ENCODE assay signal across 37 cellular contexts in genomic region chr6:109912136-109912535, GRCh38.
"Had no signal": no experiment of that assay in that cellular context is flagged by ENCODE, and none has a peak within 500 bp of the region (broad histone marks: within the 10 kb centered on the region; RNA-seq: fewer than 3 reads in every experiment).

No MANE protein-coding gene starts in this region.

- H3K4me3 Mint-ChIP-seq: activated B cell treated with CpG ODN at 0.5 μM for 24 hours; activated CD8-positive, alpha-beta T cell treated with anti-CD3 and anti-CD28 coated beads for 36 hours; activated naive CD4-positive, alpha-beta T cell treated with anti-CD3 and anti-CD28 coated beads for 36 hours; activated naive CD4-positive, alpha-beta T cell treated with anti-CD3 and anti-CD28 coated beads, Interleukin-2, amount 50 U/mL, for 24 hours; activated naive CD8-positive, alpha-beta T cell treated with anti-CD3 and anti-CD28 coated beads for 36 hours; activated naive CD8-positive, alpha-beta T cell treated with anti-CD3 and anti-CD28 coated beads, Interleukin-2, amount 50 U/mL, for 24 hours; activated T-helper 1 cell treated with anti-CD3 and anti-CD28 coated beads, Interleukin-12 subunit alpha, Interleukin-12 subunit beta, Interleukin-2, Interleukin-4 antibody, amounts not matched to agents 30 ng/mL and 10 ng/mL and 1 ng/mL, durations not matched to agents 14 hours and 24 hours and 36 hours; effector memory CD8-positive, alpha-beta T cell; T-cell; T-helper 1 cell treated with Interleukin-12 subunit alpha and Interleukin-12 subunit beta and Interleukin-4 antibody, amounts not matched to agents 30 μg/mL and 1 μg/mL, for 36 hours had no signal

- H3K27me3 Mint-ChIP-seq: activated B cell treated with CpG ODN at 0.5 μM for 24 hours had no signal

- H3K36me3 Mint-ChIP-seq: activated naive CD4-positive, alpha-beta T cell treated with anti-CD3 and anti-CD28 coated beads, Interleukin-2, amount 50 U/mL, for 24 hours; activated naive CD8-positive, alpha-beta T cell treated with anti-CD3 and anti-CD28 coated beads for 36 hours; T-cell had no signal

- H3K4me1 ChIP-seq: adrenal gland, body of pancreas, esophagus muscularis mucosa, foreskin keratinocyte, gastrocnemius medialis, heart left ventricle had no signal

- H3K36me3 ChIP-seq: adrenal gland, esophagus muscularis mucosa, gastrocnemius medialis, heart left ventricle, WERI-Rb-1 had no signal

- H3K27me3 ChIP-seq: adrenal gland, body of pancreas, esophagus muscularis mucosa, gastrocnemius medialis, heart left ventricle had no signal

- H3K27ac Mint-ChIP-seq: activated B cell treated with CpG ODN at 0.5 μM for 24 hours; activated CD8-positive, alpha-beta T cell treated with anti-CD3 and anti-CD28 coated beads for 36 hours; activated naive CD4-positive, alpha-beta T cell treated with anti-CD3 and anti-CD28 coated beads for 36 hours; activated naive CD4-positive, alpha-beta T cell treated with anti-CD3 and anti-CD28 coated beads, Interleukin-2, amount 50 U/mL, for 24 hours; activated naive CD8-positive, alpha-beta T cell treated with anti-CD3 and anti-CD28 coated beads for 36 hours; activated naive CD8-positive, alpha-beta T cell treated with anti-CD3 and anti-CD28 coated beads, Interleukin-2, amount 50 U/mL, for 24 hours; activated T-helper 1 cell treated with anti-CD3 and anti-CD28 coated beads, Interleukin-12 subunit alpha, Interleukin-12 subunit beta, Interleukin-2, Interleukin-4 antibody, amounts not matched to agents 30 ng/mL and 10 ng/mL and 1 ng/mL, durations not matched to agents 14 hours and 24 hours and 36 hours; activated T-helper 2 cell treated with anti-CD3 and anti-CD28 coated beads, Interferon-gamma antibody, Interleukin-2, Interleukin-4, amounts not matched to agents 10 μg/mL and 5 μg/mL and 100 μg/mL, durations not matched to agents 14 hours and 24 hours and 36 hours; effector memory CD8-positive, alpha-beta T cell; T-cell; T-helper 1 cell treated with Interleukin-12 subunit alpha and Interleukin-12 subunit beta and Interleukin-4 antibody, amounts not matched to agents 30 μg/mL and 1 μg/mL, for 36 hours had no signal

- H3K27ac ChIP-seq: adrenal gland, body of pancreas, epithelial cell of prostate, esophagus muscularis mucosa, foreskin keratinocyte, gastrocnemius medialis, heart left ventricle, WERI-Rb-1 had no signal

- ATAC-seq: activated CD4-positive, CD25-positive, alpha-beta regulatory T cell treated with anti-CD3 and anti-CD28 coated beads, Interleukin-2, amount 50 U/mL, for 24 hours; activated CD8-positive, alpha-beta T cell treated with anti-CD3 and anti-CD28 coated beads for 36 hours; activated naive CD8-positive, alpha-beta T cell treated with anti-CD3 and anti-CD28 coated beads, Interleukin-2, amount 50 U/mL, for 24 hours; body of pancreas; effector memory CD8-positive, alpha-beta T cell; foreskin keratinocyte; gastrocnemius medialis; heart left ventricle; T-cell had no signal

- H3K9me3 Mint-ChIP-seq: activated B cell treated with CpG ODN at 0.5 μM for 24 hours; activated CD8-positive, alpha-beta T cell treated with anti-CD3 and anti-CD28 coated beads for 36 hours; activated naive CD4-positive, alpha-beta T cell treated with anti-CD3 and anti-CD28 coated beads for 36 hours; activated naive CD4-positive, alpha-beta T cell treated with anti-CD3 and anti-CD28 coated beads, Interleukin-2, amount 50 U/mL, for 24 hours; activated naive CD8-positive, alpha-beta T cell treated with anti-CD3 and anti-CD28 coated beads for 36 hours; activated naive CD8-positive, alpha-beta T cell treated with anti-CD3 and anti-CD28 coated beads, Interleukin-2, amount 50 U/mL, for 24 hours; activated T-helper 1 cell treated with anti-CD3 and anti-CD28 coated beads, Interleukin-12 subunit alpha, Interleukin-12 subunit beta, Interleukin-2, Interleukin-4 antibody, amounts not matched to agents 30 ng/mL and 10 ng/mL and 1 ng/mL, durations not matched to agents 14 hours and 24 hours and 36 hours; activated T-helper 2 cell treated with anti-CD3 and anti-CD28 coated beads, Interferon-gamma antibody, Interleukin-2, Interleukin-4, amounts not matched to agents 10 μg/mL and 5 μg/mL and 100 μg/mL, durations not matched to agents 14 hours and 24 hours and 36 hours; effector memory CD8-positive, alpha-beta T cell; T-cell; T-helper 1 cell treated with Interleukin-12 subunit alpha and Interleukin-12 subunit beta and Interleukin-4 antibody, amounts not matched to agents 30 μg/mL and 1 μg/mL, for 36 hours had no signal

- H3K4me3 ChIP-seq: adrenal gland, body of pancreas, esophagus muscularis mucosa, gastrocnemius medialis, heart left ventricle had no signal

- H3K4me1 Mint-ChIP-seq: activated B cell treated with CpG ODN at 0.5 μM for 24 hours; activated naive CD4-positive, alpha-beta T cell treated with anti-CD3 and anti-CD28 coated beads, Interleukin-2, amount 50 U/mL, for 24 hours; activated naive CD8-positive, alpha-beta T cell treated with anti-CD3 and anti-CD28 coated beads for 36 hours; activated naive CD8-positive, alpha-beta T cell treated with anti-CD3 and anti-CD28 coated beads, Interleukin-2, amount 50 U/mL, for 24 hours; T-cell had no signal

- DNase-seq: activated B cell treated with CpG ODN at 0.5 μM for 24 hours; activated CD4-positive, alpha-beta T cell treated with anti-CD3 and anti-CD28 coated beads for 48 hours; activated CD4-positive, alpha-beta T cell treated with anti-CD3 and anti-CD28 coated beads, Interleukin-2, amount 50 U/mL, for 1 hour; activated CD4-positive, alpha-beta T cell treated with anti-CD3 and anti-CD28 coated beads, Interleukin-2, amount 50 U/mL, for 48 hours; activated CD8-positive, alpha-beta memory T cell treated with anti-CD3 and anti-CD28 coated beads for 24 hours; activated CD8-positive, alpha-beta memory T cell treated with anti-CD3 and anti-CD28 coated beads, Interleukin-2, amount 50 U/mL, for 4 hours; activated CD8-positive, alpha-beta T cell treated with anti-CD3 and anti-CD28 coated beads for 36 hours; activated effector memory CD4-positive, alpha-beta T cell treated with anti-CD3 and anti-CD28 coated beads, Interleukin-2, amount 50 U/mL, for 16 hours; activated naive CD4-positive, alpha-beta T cell treated with anti-CD3 and anti-CD28 coated beads for 36 hours; activated naive CD8-positive, alpha-beta T cell treated with anti-CD3 and anti-CD28 coated beads for 36 hours; activated naive CD8-positive, alpha-beta T cell treated with anti-CD3 and anti-CD28 coated beads, Interleukin-2, amount 50 U/mL, for 24 hours; activated T-cell treated with anti-CD3 and anti-CD28 coated beads, Interleukin-2, amount 50 U/mL, for 1 hour; activated T-cell treated with anti-CD3 and anti-CD28 coated beads, Interleukin-2, amount 50 U/mL, for 48 hours; adrenal gland; amygdala; aorta; body of pancreas; caudate nucleus; cortex of kidney; dermis blood vessel endothelial cell; effector CD4-positive, alpha-beta T cell; effector memory CD8-positive, alpha-beta T cell; foreskin keratinocyte; gastrocnemius medialis; glutamatergic neuron; heart left ventricle; SW 1271; T-cell; T-helper 9 cell; WERI-Rb-1 had no signal

- H3K9me3 ChIP-seq: adrenal gland, body of pancreas, gastrocnemius medialis, heart left ventricle had no signal
